ENCODE assay signal across 8 cellular contexts in the genomic region with DNA sequence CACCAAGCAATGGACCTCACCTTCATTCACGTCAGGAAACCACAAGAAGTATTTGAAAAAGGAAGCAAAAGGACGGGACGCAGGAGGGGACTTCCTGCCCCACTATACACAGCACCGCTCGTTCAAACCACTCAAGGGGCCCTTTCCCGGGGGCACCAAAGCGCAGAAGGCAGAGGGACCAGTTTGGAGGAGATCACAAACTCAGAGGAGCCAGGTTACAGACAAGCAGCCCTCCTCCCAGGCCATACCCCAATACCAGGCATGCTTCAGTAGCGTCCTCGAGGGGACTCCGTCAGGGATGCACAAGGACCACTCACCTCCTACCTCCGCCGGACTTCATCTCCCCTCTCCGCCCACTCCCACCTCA.
DNase-seq lines count a peak whose midpoint lies in the region; ATAC-seq and TF ChIP-seq lines count a peak whose summit lies in the region.

No MANE protein-coding gene starts in this region.

- H3K9me3 ChIP-seq in NT2/D1 (ENCODE audit: insufficient read depth, low read length) (no peaks in the 10 kb centered on the region), subcutaneous abdominal adipose tissue (ENCODE audit: control insufficient read depth in 5 of 5, low read length in 5 of 5) (no peaks in the 10 kb centered on the region)

- H3K36me3 ChIP-seq in NT2/D1 (ENCODE audit: insufficient read depth, insufficient read length, low read length) (peaks cover 60% of the 10 kb centered on the region), subcutaneous abdominal adipose tissue (ENCODE audit: control insufficient read depth in 5 of 5, insufficient read depth in 5 of 5, low read length in 5 of 5) (peaks cover 0 to 39% (median 24%) of the 10 kb centered on the region in 5 donors)

- peak overlapping the region; percentile 98 for H3K9ac ChIP-seq in NT2/D1 (ENCODE audit: insufficient read length, low read depth)
- peak overlapping the region; percentile 86 to 97 (median 93) for H3K9ac ChIP-seq in subcutaneous abdominal adipose tissue (ENCODE audit: low read length in 5 of 5)

- peaks cover 27% of the 10 kb centered on the region for H3K4me1 ChIP-seq in NT2/D1 (ENCODE audit: insufficient read depth, insufficient read length)
- peaks cover 9 to 63% (median 56%) of the 10 kb centered on the region in 5 donors for H3K4me1 ChIP-seq in subcutaneous abdominal adipose tissue (ENCODE audit: control insufficient read depth in 5 of 5, insufficient read depth in 5 of 5, low read length in 5 of 5)

- in situ Hi-C loops in astrocyte of the spinal cord (cut with HindIII; ENCODE audit: low sequenced_read_pairs): no loop called here

- H3K4me3 ChIP-seq in GM12864 (ENCODE audit: low read depth, low read length): peak overlapping the region; percentile 94
- peak overlapping the region; percentile 99 for H3K4me3 ChIP-seq in NT2/D1 (ENCODE audit: insufficient read length, low read depth)
- peak overlapping the region; percentile 65 for H3K4me3 ChIP-seq in astrocyte of the spinal cord (ENCODE audit: low read depth, low read length)
- peak overlapping the region; percentile 89 to 95 (median 94) for H3K4me3 ChIP-seq in subcutaneous abdominal adipose tissue (ENCODE audit: low read depth in 1 of 5, low read length in 5 of 5)

- no peak for DNase-seq in GM12864 (ENCODE audit: low read depth)
- no peak for DNase-seq in NT2/D1 (ENCODE audit: low read depth, low spot score)
- DNase-seq in astrocyte of the spinal cord (ENCODE audit: low read depth, low spot score): peak; percentile 35
- DNase-seq in NCI-H1930 (lab: John Stamatoyannopoulos, UW): no peak

- no peak for TF ChIP-seq CTCF in GM12864 (IDR thresholded peaks at IDR 0.05; ENCODE audit: low read depth, low read length, missing control alignments)
- TF ChIP-seq CTCF in astrocyte of the spinal cord (IDR thresholded peaks at IDR 0.05; ENCODE audit: low read depth, low read length): no peak

- ATAC-seq in GM21786 (IDR thresholded peaks at IDR 0.05; ENCODE audit: unreplicated experiment): peak; percentile 7
- ATAC-seq in HG02610 (IDR thresholded peaks at IDR 0.05; ENCODE audit: unreplicated experiment): no peak

- H3K27ac ChIP-seq in layer of hippocampus (ENCODE audit: low read depth, low read length) (peak overlapping the region; percentile 81), subcutaneous abdominal adipose tissue (ENCODE audit: low read depth, low read length) (peak overlapping the region; percentile 79)

- no peaks in the 10 kb centered on the region for H3K27me3 ChIP-seq in NT2/D1 (ENCODE audit: insufficient read depth, insufficient read length)
- no peaks in the 10 kb centered on the region for H3K27me3 ChIP-seq in layer of hippocampus (ENCODE audit: control insufficient read depth, insufficient read depth, low read length)
- no peaks in the 10 kb centered on the region for H3K27me3 ChIP-seq in subcutaneous abdominal adipose tissue (ENCODE audit: control insufficient read depth in 5 of 5, insufficient read depth in 4 of 5, low read length in 5 of 5)
